ENCODE assay signal across 28 cellular contexts in genomic region chr20:57053067-57053466, GRCh38.
"Had no signal": no experiment of that assay in that cellular context is flagged by ENCODE, and none has a peak within 500 bp of the region (broad histone marks: within the 10 kb centered on the region; RNA-seq: fewer than 3 reads in every experiment).

No MANE protein-coding gene starts in this region.

- H3K27me3 Mint-ChIP-seq: type B pancreatic cell had no signal

- H3K36me3 Mint-ChIP-seq: mesothelial cell of epicardium; naive B cell; natural killer cell; neural progenitor cell; stimulated activated naive B cell treated with anti-CD40 and anti-IgM and Interleukin-4, amounts not matched to agents 10 μg/mL and 1 μg/mL and 100 μg/mL, for 72 hours; type B pancreatic cell had no signal

- H3K27me3 ChIP-seq: hepatocyte, right atrium auricular region, right lobe of liver, vagina had no signal

- H3K9ac ChIP-seq: neural progenitor cell, parathyroid adenoma had no signal

- FAIRE-seq: small intestine had no signal

- ATAC-seq: heart right ventricle; natural killer cell; right lobe of liver; stimulated activated naive B cell treated with anti-CD40 and anti-IgM and Interleukin-4, amounts not matched to agents 10 μg/mL and 1 μg/mL and 100 μg/mL, for 72 hours; stimulated activated naive CD8-positive, alpha-beta T cell treated with anti-CD3 and anti-CD28 coated beads, Interleukin-15, Interleukin-2, amounts not matched to agents 100 U/mL and 50 U/mL, for 24 hours had no signal

- H3K4me3 Mint-ChIP-seq: mesothelial cell of epicardium; natural killer cell; nephron progenitor cell; neural progenitor cell; stimulated activated naive B cell treated with anti-CD40 and anti-IgM and Interleukin-4, amounts not matched to agents 10 μg/mL and 1 μg/mL and 100 μg/mL, for 72 hours; type B pancreatic cell had no signal

- H3K9me3 ChIP-seq: neutrophil, right atrium auricular region, right lobe of liver, thoracic aorta, tibial artery, vagina had no signal

- H3K79me2 ChIP-seq: hepatocyte, parathyroid adenoma had no signal

- H2AFZ ChIP-seq: hepatocyte, neural progenitor cell, parathyroid adenoma had no signal

- H3K27ac ChIP-seq: heart right ventricle, hepatocyte, left ventricle myocardium inferior, neural progenitor cell, neutrophil, parathyroid adenoma, right atrium auricular region, right lobe of liver, spleen, stomach, thoracic aorta, tibial artery, vagina had no signal

- H3K36me3 ChIP-seq: heart right ventricle, left ventricle myocardium inferior, neural progenitor cell, neutrophil, right atrium auricular region, right lobe of liver, spleen, stomach, thoracic aorta, tibial artery, vagina had no signal

- H3K4me1 Mint-ChIP-seq: naive B cell; natural killer cell; stimulated activated naive B cell treated with anti-CD40 and anti-IgM and Interleukin-4, amounts not matched to agents 10 μg/mL and 1 μg/mL and 100 μg/mL, for 72 hours had no signal

- H3K9me3 Mint-ChIP-seq: natural killer cell, type B pancreatic cell had no signal

- H3K4me3 ChIP-seq: heart right ventricle, hepatocyte, left ventricle myocardium inferior, lung, neural progenitor cell, right atrium auricular region, right lobe of liver, spleen, stomach, thoracic aorta, tibial artery, vagina had no signal

- H3K27ac Mint-ChIP-seq: mesothelial cell of epicardium; naive B cell; natural killer cell; nephron progenitor cell; neural progenitor cell; progenitor cell of endocrine pancreas; stimulated activated naive B cell treated with anti-CD40 and anti-IgM and Interleukin-4, amounts not matched to agents 10 μg/mL and 1 μg/mL and 100 μg/mL, for 72 hours; type B pancreatic cell had no signal

- H3K4me2 ChIP-seq: hepatocyte, neural progenitor cell had no signal

- DNase-seq: heart right ventricle; islet precursor cell; left ventricle myocardium inferior; mesendoderm; naive B cell; natural killer cell; nephron progenitor cell; occipital lobe; right lobe of liver; small intestine; spleen; stimulated activated CD4-positive, alpha-beta T cell treated with anti-CD3 and anti-CD28 coated beads, Interleukin-4, amount 100 ng/mL, for 24 hours; stimulated activated CD8-positive, alpha-beta memory T cell treated with anti-CD3 and anti-CD28 coated beads, Interleukin-4, amount 100 ng/mL, for 48 hours; stimulated activated naive B cell treated with anti-CD40 and anti-IgM and Interleukin-4, amounts not matched to agents 10 μg/mL and 1 μg/mL and 100 μg/mL, for 72 hours; stimulated activated naive CD8-positive, alpha-beta T cell treated with anti-CD3 and anti-CD28 coated beads, Interleukin-15, Interleukin-2, amounts not matched to agents 100 U/mL and 50 U/mL, for 24 hours; stomach had no signal

- H3K4me1 ChIP-seq: heart right ventricle, left ventricle myocardium inferior, parathyroid adenoma, right atrium auricular region, right lobe of liver, spleen, stomach had no signal
